30 cellular contexts compared by ENCODE assay signal in genomic region chr13:86922936-86923335, GRCh38.
DNase-seq lines count a peak whose midpoint lies in the region; ATAC-seq and TF ChIP-seq lines count a peak whose summit lies in the region.
"Had no signal": no experiment of that assay in that cellular context is flagged by ENCODE, and none has a peak within 500 bp of the region (broad histone marks: within the 10 kb centered on the region; RNA-seq: fewer than 3 reads in every experiment).

No MANE protein-coding gene starts in this region.

- H3K9me3 ChIP-seq in endodermal cell (ENCODE audit: control insufficient read depth, low read length) = peaks cover 20% of the 10 kb centered on the region
- H3K9me3 ChIP-seq in Caco-2 = no peaks in the 10 kb centered on the region
- no peaks in the 10 kb centered on the region for H3K9me3 ChIP-seq in esophagus muscularis mucosa
- H3K9me3 ChIP-seq: BE2C, gastroesophageal sphincter, HAP-1, neutrophil, sigmoid colon had no signal

- WGBS in endodermal cell (ENCODE audit: insufficient coverage in 1 of 2, insufficient read length in 1 of 2), 2 experiments = 67 to 75% methylated on average over 3 to 5 of the region's 5 CpGs
- WGBS in esophagus muscularis mucosa = 35% methylated on average over 5 of the region's 5 CpGs

- POLR2A ChIA-PET in Caco-2 (lab: Charles Lee) = no interaction called here

- H3K27ac Mint-ChIP-seq in endodermal cell = peak overlapping the region; percentile 28
- peak overlapping the region; percentile 16 for H3K27ac Mint-ChIP-seq in neural crest cell (ENCODE audit: unreplicated experiment)
- H3K27ac Mint-ChIP-seq in Caco-2 (ENCODE audit: unreplicated experiment) = no peak overlapping the region
- H3K27ac Mint-ChIP-seq: activated CD8-positive, alpha-beta T cell treated with anti-CD3 and anti-CD28 coated beads for 36 hours; activated naive CD4-positive, alpha-beta T cell treated with anti-CD3 and anti-CD28 coated beads for 36 hours; stimulated activated naive B cell treated with anti-CD40 and anti-IgM and Interleukin-4, amounts not matched to agents 10 μg/mL and 1 μg/mL and 100 μg/mL, for 72 hours; T-helper 17 cell had no signal

- H3K27ac ChIP-seq in endodermal cell (ENCODE audit: low read depth, low read length) (no peak overlapping the region), esophagus muscularis mucosa (replicated peaks in 1 of 4) (no peak overlapping the region)
- H3K27ac ChIP-seq: brain microvascular endothelial cell, dorsolateral prefrontal cortex, gastroesophageal sphincter, neutrophil, sigmoid colon had no signal

- H3K27me3 Mint-ChIP-seq in endodermal cell (ENCODE audit: insufficient read depth) (no peaks in the 10 kb centered on the region), neural crest cell (ENCODE audit: low read depth) (no peaks in the 10 kb centered on the region), Caco-2 (ENCODE audit: insufficient read depth, unreplicated experiment) (no peaks in the 10 kb centered on the region)
- H3K27me3 Mint-ChIP-seq: activated CD8-positive, alpha-beta T cell treated with anti-CD3 and anti-CD28 coated beads for 36 hours; stimulated activated naive B cell treated with anti-CD40 and anti-IgM and Interleukin-4, amounts not matched to agents 10 μg/mL and 1 μg/mL and 100 μg/mL, for 72 hours; T-helper 17 cell had no signal

- peaks cover 19% of the 10 kb centered on the region for H3K9me3 Mint-ChIP-seq in endodermal cell
- H3K9me3 Mint-ChIP-seq in neural crest cell = peaks cover 5% of the 10 kb centered on the region
- H3K9me3 Mint-ChIP-seq in Caco-2 (ENCODE audit: unreplicated experiment) = no peaks in the 10 kb centered on the region

- intact Hi-C loops in Caco-2 (cut with micrococcal nuclease; ENCODE audit: unreplicated experiment) (no loop called here), esophagus muscularis mucosa (cut with DNase I) (no loop called here)

- H3K36me3 Mint-ChIP-seq in endodermal cell (ENCODE audit: low read depth) (peaks cover 10% of the 10 kb centered on the region), neural crest cell (ENCODE audit: low read depth) (no peaks in the 10 kb centered on the region), Caco-2 (ENCODE audit: insufficient read depth, unreplicated experiment) (no peaks in the 10 kb centered on the region)
- H3K36me3 Mint-ChIP-seq: stimulated activated naive B cell treated with anti-CD40 and anti-IgM and Interleukin-4, amounts not matched to agents 10 μg/mL and 1 μg/mL and 100 μg/mL, for 72 hours had no signal

- TF ChIP-seq EP300 in esophagus muscularis mucosa (IDR thresholded peaks at IDR 0.05) = no peak

- ATAC-seq in omental fat pad (ENCODE audit: low FRiP score) = no peak
- ATAC-seq: activated CD8-positive, alpha-beta T cell treated with anti-CD3 and anti-CD28 coated beads for 36 hours; gastroesophageal sphincter; Panc1; stimulated activated naive B cell treated with anti-CD40 and anti-IgM and Interleukin-4, amounts not matched to agents 10 μg/mL and 1 μg/mL and 100 μg/mL, for 72 hours; T-helper 17 cell had no signal

- CTCF ChIA-PET in Caco-2 (lab: Charles Lee) = no interaction called here

- peaks cover 6% of the 10 kb centered on the region for H3K36me3 ChIP-seq in endodermal cell (ENCODE audit: control insufficient read depth, insufficient read depth, low read length)
- H3K36me3 ChIP-seq in Caco-2 (ENCODE audit: control insufficient read depth, insufficient read depth, low read length) = no peaks in the 10 kb centered on the region
- H3K36me3 ChIP-seq in esophagus muscularis mucosa = no peaks in the 10 kb centered on the region
- H3K36me3 ChIP-seq: BE2C, brain microvascular endothelial cell, gastroesophageal sphincter, HAP-1, neutrophil, sigmoid colon had no signal

- H3K4me1 ChIP-seq in endodermal cell (ENCODE audit: control insufficient read depth, insufficient read depth, low read length) (no peaks in the 10 kb centered on the region), Caco-2 (no peaks in the 10 kb centered on the region), esophagus muscularis mucosa (no peaks in the 10 kb centered on the region)
- H3K4me1 ChIP-seq: BE2C, gastroesophageal sphincter, HAP-1, sigmoid colon had no signal

- BruUV-seq in Caco-2 (replicated peaks; lab: Mats Ljungman, UMichigan) = no TSS peak

- TF ChIP-seq POLR2A in esophagus muscularis mucosa (IDR thresholded peaks at IDR 0.05; ENCODE audit: low read depth) = no peak

- H3K4me3 ChIP-seq in endodermal cell (ENCODE audit: low read length) (no peak overlapping the region), Caco-2 (ENCODE audit: low read depth, low read length) (no peak overlapping the region), esophagus muscularis mucosa (no peak overlapping the region)
- H3K4me3 ChIP-seq: dorsolateral prefrontal cortex, gastroesophageal sphincter, HAP-1, sigmoid colon had no signal

- H3K27me3 ChIP-seq in endodermal cell (ENCODE audit: control insufficient read depth, insufficient read depth, low read length, poor library complexity, severe bottlenecking) (no peaks in the 10 kb centered on the region), Caco-2 (replicated peaks; ENCODE audit: control insufficient read depth, insufficient read depth, low read length) (no peaks in the 10 kb centered on the region), esophagus muscularis mucosa (no peaks in the 10 kb centered on the region)
- H3K27me3 ChIP-seq: BE2C, brain microvascular endothelial cell, dorsolateral prefrontal cortex, gastroesophageal sphincter, neutrophil, sigmoid colon had no signal

- TF ChIP-seq CTCF in endodermal cell (conservative IDR thresholded peaks at IDR 0.05) (no peak), neural crest cell (conservative IDR thresholded peaks at IDR 0.05) (no peak), Caco-2 (IDR thresholded peaks at IDR 0.05; ENCODE audit: insufficient read depth in 1 of 2, low read depth in 1 of 2, low read length in 1 of 2, severe bottlenecking in 1 of 2, unreplicated experiment in 1 of 2) (no peak), omental fat pad (IDR thresholded peaks at IDR 0.05) (no peak), esophagus muscularis mucosa (IDR thresholded peaks at IDR 0.05) (no peak)

- H3K4me3 Mint-ChIP-seq in endodermal cell (no peak overlapping the region), neural crest cell (no peak overlapping the region), Caco-2 (ENCODE audit: unreplicated experiment) (no peak overlapping the region)
- H3K4me3 Mint-ChIP-seq: activated CD8-positive, alpha-beta T cell treated with anti-CD3 and anti-CD28 coated beads for 36 hours; activated naive CD4-positive, alpha-beta T cell treated with anti-CD3 and anti-CD28 coated beads for 36 hours; stimulated activated naive B cell treated with anti-CD40 and anti-IgM and Interleukin-4, amounts not matched to agents 10 μg/mL and 1 μg/mL and 100 μg/mL, for 72 hours; T-helper 17 cell had no signal

- H3K4me1 Mint-ChIP-seq in endodermal cell (peaks cover 11% of the 10 kb centered on the region), neural crest cell (peaks cover 5% of the 10 kb centered on the region), Caco-2 (ENCODE audit: low read depth, unreplicated experiment) (no peaks in the 10 kb centered on the region)
- H3K4me1 Mint-ChIP-seq: stimulated activated naive B cell treated with anti-CD40 and anti-IgM and Interleukin-4, amounts not matched to agents 10 μg/mL and 1 μg/mL and 100 μg/mL, for 72 hours; T-helper 17 cell had no signal

- H3K9ac ChIP-seq in endodermal cell (ENCODE audit: extremely low read depth, low read length, poor library complexity, severe bottlenecking) = no peak overlapping the region

- DNase-seq in GM03348 (ENCODE audit: low spot score) (peak; percentile 1), LHCN-M2 (ENCODE audit: low read depth) (peak; percentile 43), endodermal cell (no peak), neural crest cell (ENCODE audit: low read depth, low spot score) (no peak), Caco-2 (no peak), omental fat pad (ENCODE audit: low spot score) (no peak), NCI-H748 treated with DMSO at 0.1 percent for 48 hours (lab: John Stamatoyannopoulos, UW) (no peak), esophagus muscularis mucosa (ENCODE audit: extremely low spot score) (no peak)
- DNase-seq: ACHN; activated CD8-positive, alpha-beta memory T cell treated with anti-CD3 and anti-CD28 coated beads, Interleukin-2, amount 50 U/mL, for 48 hours; activated CD8-positive, alpha-beta T cell treated with anti-CD3 and anti-CD28 coated beads for 36 hours; activated naive CD4-positive, alpha-beta T cell treated with anti-CD3 and anti-CD28 coated beads for 36 hours; BE2C; brain microvascular endothelial cell; cerebellar nuclear complex; dorsolateral prefrontal cortex; NCI-H1105; NCI-H2029; NCI-H524 treated with DMSO at 0.1 percent for 48 hours; Right ventricle myocardium superior; sigmoid colon; stimulated activated CD4-positive, alpha-beta T cell treated with anti-CD3 and anti-CD28 coated beads, Interleukin-15, amount 100 ng/mL, for 24 hours; stimulated activated naive B cell treated with anti-CD40 and anti-IgM and Interleukin-4, amounts not matched to agents 10 μg/mL and 1 μg/mL and 100 μg/mL, for 72 hours; substantia nigra; T-helper 17 cell; trophoblast cell had no signal

Comparison
In these comparisons a context has a peak if more than half of its experiments do, and no peak if none do; other contexts are left out.
1. DNase-seq: peak in GM03348 (single experiment) and LHCN-M2 (single experiment); none in endodermal cell (single experiment), neural crest cell (single experiment), Caco-2 (0 of 2), omental fat pad (single experiment), NCI-H748 treated with DMSO at 0.1 percent for 48 hours (single experiment) and esophagus muscularis mucosa (single experiment).